In the genomic region with DNA sequence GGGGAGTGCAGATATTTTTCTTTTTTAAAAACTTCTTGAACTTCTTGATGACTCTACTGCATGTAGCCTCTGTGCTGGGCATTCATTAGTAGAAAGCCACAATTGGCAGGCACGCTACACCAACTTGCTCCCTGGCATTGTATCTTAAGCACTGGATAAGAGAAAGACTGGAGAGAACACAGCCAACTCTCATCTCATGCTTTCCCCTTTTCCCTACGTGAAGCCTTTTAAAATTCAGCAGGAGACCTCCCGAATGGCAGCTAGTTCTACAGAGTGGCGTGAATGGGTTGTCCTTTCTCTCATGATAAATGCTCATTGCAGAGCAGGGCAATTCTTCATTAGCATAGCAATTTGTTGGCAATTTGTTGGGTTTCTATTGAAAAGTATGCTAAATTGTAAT, we compare ENCODE assay signal across 1 cellular context.
TF ChIP-seq lines count a peak whose summit lies in the region.

No MANE protein-coding gene starts in this region.

TF ChIP-seq in IMR-90, 13 proteins besides CTCF, POLR2A, EP300 and RAD21:
- TF ChIP-seq RFX5 (IDR thresholded peaks at IDR 0.05; ENCODE audit: low read depth, low read length) (no peak), SMC3 (IDR thresholded peaks at IDR 0.05; ENCODE audit: low read depth, low read length) (no peak), MXI1 (IDR thresholded peaks at IDR 0.05; ENCODE audit: borderline replicate concordance, low read depth, low read length) (no peak), MAZ (IDR thresholded peaks at IDR 0.05; ENCODE audit: borderline replicate concordance, low read depth, low read length) (no peak), MAFK (IDR thresholded peaks at IDR 0.05; ENCODE audit: low read depth, low read length) (no peak), NFE2L2 (IDR thresholded peaks at IDR 0.05; ENCODE audit: low read depth, low read length) (no peak), CHD1 (IDR thresholded peaks at IDR 0.05; ENCODE audit: low read depth, low read length) (no peak), BHLHE40 (IDR thresholded peaks at IDR 0.05; ENCODE audit: low read depth, low read length) (no peak), CEBPB (IDR thresholded peaks at IDR 0.05; ENCODE audit: low read depth, low read length) (no peak), FOS (IDR thresholded peaks at IDR 0.05; ENCODE audit: low read depth, low read length) (no peak), RCOR1 (IDR thresholded peaks at IDR 0.05; ENCODE audit: insufficient replicate concordance, low read length) (no peak)
- TF ChIP-seq, protein P1, sequence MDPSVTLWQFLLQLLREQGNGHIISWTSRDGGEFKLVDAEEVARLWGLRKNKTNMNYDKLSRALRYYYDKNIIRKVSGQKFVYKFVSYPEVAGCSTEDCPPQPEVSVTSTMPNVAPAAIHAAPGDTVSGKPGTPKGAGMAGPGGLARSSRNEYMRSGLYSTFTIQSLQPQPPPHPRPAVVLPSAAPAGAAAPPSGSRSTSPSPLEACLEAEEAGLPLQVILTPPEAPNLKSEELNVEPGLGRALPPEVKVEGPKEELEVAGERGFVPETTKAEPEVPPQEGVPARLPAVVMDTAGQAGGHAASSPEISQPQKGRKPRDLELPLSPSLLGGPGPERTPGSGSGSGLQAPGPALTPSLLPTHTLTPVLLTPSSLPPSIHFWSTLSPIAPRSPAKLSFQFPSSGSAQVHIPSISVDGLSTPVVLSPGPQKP (IDR thresholded peaks at IDR 0.05; ENCODE audit: borderline replicate concordance, low read depth, low read length): no peak
- TF ChIP-seq, protein P2, sequence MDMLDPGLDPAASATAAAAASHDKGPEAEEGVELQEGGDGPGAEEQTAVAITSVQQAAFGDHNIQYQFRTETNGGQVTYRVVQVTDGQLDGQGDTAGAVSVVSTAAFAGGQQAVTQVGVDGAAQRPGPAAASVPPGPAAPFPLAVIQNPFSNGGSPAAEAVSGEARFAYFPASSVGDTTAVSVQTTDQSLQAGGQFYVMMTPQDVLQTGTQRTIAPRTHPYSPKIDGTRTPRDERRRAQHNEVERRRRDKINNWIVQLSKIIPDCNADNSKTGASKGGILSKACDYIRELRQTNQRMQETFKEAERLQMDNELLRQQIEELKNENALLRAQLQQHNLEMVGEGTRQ (IDR thresholded peaks at IDR 0.05; ENCODE audit: low read depth, low read length): no peak
